In the genomic region with DNA sequence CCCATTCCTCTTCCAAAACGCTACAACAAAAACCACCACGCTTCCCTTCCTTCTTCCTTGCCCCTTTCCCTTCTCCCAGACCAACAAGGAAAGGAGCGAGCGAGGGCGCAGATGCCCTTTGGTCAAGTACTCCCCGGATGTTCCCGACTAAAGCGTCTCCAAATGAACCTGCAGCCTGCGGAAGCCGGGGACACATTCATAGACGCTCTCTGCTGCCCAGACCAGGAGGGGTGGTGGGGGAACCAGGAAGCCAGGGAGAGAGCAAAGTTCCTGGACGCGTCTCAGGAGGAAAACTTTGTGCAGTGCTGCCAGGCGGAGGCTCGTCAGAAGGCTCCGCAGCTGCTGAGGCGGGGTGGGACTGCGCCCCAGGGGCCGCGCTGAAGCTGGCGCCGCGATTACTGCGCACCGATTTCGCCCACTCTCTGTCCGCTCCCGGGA, we compare ENCODE assay signal across 8 cellular contexts. TPM values are rescaled to one million over a fixed set of nuclear protein-coding genes. Genes with fewer than 3 reads are reported as not detected.
A peak's percentile ranks its signal among the peaks of the same experiment; 100 is the strongest.
DNase-seq lines count a peak whose midpoint lies in the region; ATAC-seq and TF ChIP-seq lines count a peak whose summit lies in the region.

No MANE protein-coding gene starts in this region.

- H3K4me2 ChIP-seq in osteoblast (ENCODE audit: insufficient read depth, low read length), result peak overlapping the region; percentile 90

- H3K9me3 Mint-ChIP-seq in activated CD4-positive, alpha-beta T cell treated with anti-CD3 and anti-CD28 coated beads, Interleukin-2, amount 10 ng/mL, durations not matched to agents 24 days and 14 days, result no peaks in the 10 kb centered on the region

- no peak for TF ChIP-seq POLR2A in gastroesophageal sphincter (IDR thresholded peaks at IDR 0.05)

- peak overlapping the region; percentile 66 for H3K4me3 Mint-ChIP-seq in activated CD4-positive, alpha-beta T cell treated with anti-CD3 and anti-CD28 coated beads, Interleukin-2, amount 10 ng/mL, durations not matched to agents 24 days and 14 days

- no peaks in the 10 kb centered on the region for H3K36me3 Mint-ChIP-seq in activated CD4-positive, alpha-beta T cell treated with anti-CD3 and anti-CD28 coated beads, Interleukin-2, amount 10 ng/mL, durations not matched to agents 24 days and 14 days (ENCODE audit: low read depth)

- peak overlapping the region; percentile 83 for H2AFZ ChIP-seq in osteoblast (ENCODE audit: low read length)

- intact Hi-C loops in activated CD4-positive, alpha-beta T cell treated with anti-CD3 and anti-CD28 coated beads, Interleukin-2, amount 10 ng/mL, durations not matched to agents 24 days and 14 days (cut with micrococcal nuclease), result no loop called here

- H3K9ac ChIP-seq in SK-N-MC (ENCODE audit: insufficient read length), result peak overlapping the region; percentile 63

- no peak for TF ChIP-seq CTCF in gastroesophageal sphincter (IDR thresholded peaks at IDR 0.05)
- no peak for TF ChIP-seq CTCF in osteoblast (IDR thresholded peaks at IDR 0.05; ENCODE audit: extremely low read depth, low read depth, low read length)

- no peak overlapping the region for H3K27ac ChIP-seq in SK-N-MC
- H3K27ac ChIP-seq in gastroesophageal sphincter, result peak overlapping the region in 3 of 4 donors; percentile 20 to 76 (median 60)
- H3K27ac ChIP-seq in osteoblast (ENCODE audit: low read depth, low read length), result no peak overlapping the region

- H3K4me1 Mint-ChIP-seq in activated CD4-positive, alpha-beta T cell treated with anti-CD3 and anti-CD28 coated beads, Interleukin-2, amount 10 ng/mL, durations not matched to agents 24 days and 14 days, result peaks cover 5% of the 10 kb centered on the region

- H3K27ac Mint-ChIP-seq in activated CD4-positive, alpha-beta T cell treated with anti-CD3 and anti-CD28 coated beads, Interleukin-2, amount 10 ng/mL, durations not matched to agents 24 days and 14 days, result peak overlapping the region; percentile 32

- H3K36me3 ChIP-seq in SK-N-MC (ENCODE audit: insufficient read depth, low read length) (no peaks in the 10 kb centered on the region), gastroesophageal sphincter (no peaks in the 10 kb centered on the region), osteoblast (ENCODE audit: insufficient read depth, low read length) (no peaks in the 10 kb centered on the region)

- H3K4me3 ChIP-seq in SK-N-MC, result peak overlapping the region; percentile 96
- peak overlapping the region; percentile 34 to 60 for H3K4me3 ChIP-seq in gastroesophageal sphincter
- H3K4me3 ChIP-seq in osteoblast (ENCODE audit: insufficient read depth, low read length), result peak overlapping the region; percentile 67

- DNase-seq in activated CD4-positive, alpha-beta T cell treated with anti-CD3 and anti-CD28 coated beads, Interleukin-2, amount 10 ng/mL, durations not matched to agents 24 days and 14 days, result no peak
- DNase-seq in activated CD4-positive, alpha-beta T cell treated with anti-CD3 and anti-CD28 coated beads, Interleukin-2, amount 50 U/mL, for 48 hours, result no peak
- DNase-seq in SK-N-MC (ENCODE audit: low read depth, low spot score) (no peak), osteoblast (ENCODE audit: insufficient read length, low spot score, missing footprints) (no peak)
- no peak for DNase-seq in stimulated activated CD4-positive, alpha-beta T cell treated with anti-CD3 and anti-CD28 coated beads, Interleukin-4, amount 100 ng/mL, for 1 hour
- no peak for DNase-seq in activated CD8-positive, alpha-beta memory T cell treated with anti-CD3 and anti-CD28 coated beads for 24 hours

- H3K9me3 ChIP-seq in SK-N-MC (ENCODE audit: low read depth, low read length) (no peaks in the 10 kb centered on the region), gastroesophageal sphincter (no peaks in the 10 kb centered on the region), osteoblast (ENCODE audit: low read depth, low read length) (no peaks in the 10 kb centered on the region)

- H4K20me1 ChIP-seq in osteoblast (ENCODE audit: insufficient read depth, low read length), result no peaks in the 10 kb centered on the region

- H3K79me2 ChIP-seq in osteoblast (ENCODE audit: insufficient read depth, low read length), result no peaks in the 10 kb centered on the region

- H3K4me1 ChIP-seq in gastroesophageal sphincter (peaks cover 0 to 29% (median 0%) of the 10 kb centered on the region in 3 donors), osteoblast (ENCODE audit: insufficient read depth, low read length) (peaks cover 5% of the 10 kb centered on the region)

- WGBS in gastroesophageal sphincter (ENCODE audit: low coverage in 1 of 2), 2 donors, result 0 to 3% methylated on average over 1 to 8 of the region's 28 CpGs

- H3K27me3 ChIP-seq in gastroesophageal sphincter (peaks cover 33% of the 10 kb centered on the region), osteoblast (ENCODE audit: insufficient read depth, low read length) (peaks cover 47% of the 10 kb centered on the region)

- ATAC-seq in HG03066 (IDR thresholded peaks at IDR 0.05; ENCODE audit: low read depth, unreplicated experiment), result peak; percentile 27
- peak; percentile 40 for ATAC-seq in gastroesophageal sphincter

- H3K27me3 Mint-ChIP-seq in activated CD4-positive, alpha-beta T cell treated with anti-CD3 and anti-CD28 coated beads, Interleukin-2, amount 10 ng/mL, durations not matched to agents 24 days and 14 days, result peaks cover 33% of the 10 kb centered on the region

- no peak for TF ChIP-seq EP300 in gastroesophageal sphincter (IDR thresholded peaks at IDR 0.05)

RNA-seq across cellular contexts. Expression of a gene that starts 0.8 kb away (rescaled TPM):
- total RNA-seq in activated CD4-positive, alpha-beta T cell treated with anti-CD3 and anti-CD28 coated beads, Interleukin-2, amount 10 ng/mL, durations not matched to agents 24 days and 14 days, result 0.47 and 0.64 TPM in 2 replicates
- total RNA-seq in gastroesophageal sphincter (10 to 100 TPM in 2 of 4 donors, 1 to 10 TPM in 1, under 1 TPM in 1; 0.27 to 24.6 (median 6.5) TPM), osteoblast (0.59 and 0.72 TPM in 2 replicates)

Comparison
In these comparisons a context has a peak if more than half of its experiments do, and no peak if none do; other contexts are left out.
1. H3K27ac ChIP-seq: peak in gastroesophageal sphincter (3 of 4); none in SK-N-MC (single experiment) and osteoblast (single experiment).
2. Peak in every context shown above with its lines, with median percentiles within 50 percentile points of each other: H3K4me3 ChIP-seq.